ENCODE assay signal across 1 cellular context in the genomic region with DNA sequence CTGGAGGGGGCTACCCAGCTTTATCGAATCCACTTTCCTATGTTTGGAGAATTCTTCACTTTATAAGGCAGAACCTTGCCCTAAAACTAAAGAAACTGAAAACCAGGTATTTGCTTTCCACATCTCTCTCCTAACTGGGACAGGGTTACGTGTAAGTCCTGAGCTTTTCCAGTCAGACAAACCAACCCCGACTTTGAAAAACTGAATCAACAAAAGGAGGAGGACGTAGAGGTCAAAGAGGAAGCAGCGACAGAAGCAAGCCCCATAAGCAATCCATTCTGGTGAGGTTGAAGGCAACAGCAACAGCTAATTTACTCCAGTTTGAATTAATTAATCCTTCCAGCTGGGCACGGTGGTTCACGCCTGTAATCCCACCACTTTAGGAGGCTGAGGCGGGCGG.
TF ChIP-seq lines count a peak whose summit lies in the region.

No MANE protein-coding gene starts in this region.

TF ChIP-seq in liver, 16 proteins besides CTCF, POLR2A, EP300 and RAD21 (continued from another document):
- TF ChIP-seq, protein P1, sequence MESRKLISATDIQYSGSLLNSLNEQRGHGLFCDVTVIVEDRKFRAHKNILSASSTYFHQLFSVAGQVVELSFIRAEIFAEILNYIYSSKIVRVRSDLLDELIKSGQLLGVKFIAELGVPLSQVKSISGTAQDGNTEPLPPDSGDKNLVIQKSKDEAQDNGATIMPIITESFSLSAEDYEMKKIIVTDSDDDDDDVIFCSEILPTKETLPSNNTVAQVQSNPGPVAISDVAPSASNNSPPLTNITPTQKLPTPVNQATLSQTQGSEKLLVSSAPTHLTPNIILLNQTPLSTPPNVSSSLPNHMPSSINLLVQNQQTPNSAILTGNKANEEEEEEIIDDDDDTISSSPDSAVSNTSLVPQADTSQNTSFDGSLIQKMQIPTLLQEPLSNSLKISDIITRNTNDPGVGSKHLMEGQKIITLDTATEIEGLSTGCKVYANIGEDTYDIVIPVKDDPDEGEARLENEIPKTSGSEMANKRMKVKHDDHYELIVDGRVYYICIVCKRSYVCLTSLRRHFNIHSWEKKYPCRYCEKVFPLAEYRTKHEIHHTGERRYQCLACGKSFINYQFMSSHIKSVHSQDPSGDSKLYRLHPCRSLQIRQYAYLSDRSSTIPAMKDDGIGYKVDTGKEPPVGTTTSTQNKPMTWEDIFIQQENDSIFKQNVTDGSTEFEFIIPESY (IDR thresholded peaks at IDR 0.05), result no peak
- TF ChIP-seq FOXA2 (IDR thresholded peaks at IDR 0.05), result no peak
- TF ChIP-seq, protein P2, sequence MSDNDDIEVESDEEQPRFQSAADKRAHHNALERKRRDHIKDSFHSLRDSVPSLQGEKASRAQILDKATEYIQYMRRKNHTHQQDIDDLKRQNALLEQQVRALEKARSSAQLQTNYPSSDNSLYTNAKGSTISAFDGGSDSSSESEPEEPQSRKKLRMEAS (IDR thresholded peaks at IDR 0.05), result no peak
- TF ChIP-seq RXRA (IDR thresholded peaks at IDR 0.05), result peak; percentile 49 to 50
- TF ChIP-seq, protein P3, sequence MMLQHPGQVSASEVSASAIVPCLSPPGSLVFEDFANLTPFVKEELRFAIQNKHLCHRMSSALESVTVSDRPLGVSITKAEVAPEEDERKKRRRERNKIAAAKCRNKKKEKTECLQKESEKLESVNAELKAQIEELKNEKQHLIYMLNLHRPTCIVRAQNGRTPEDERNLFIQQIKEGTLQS (IDR thresholded peaks at IDR 0.05), result no peak
- no peak for TF ChIP-seq GABPA (IDR thresholded peaks at IDR 0.05 in 1 of 2, conservative IDR thresholded peaks at IDR 0.05 in 1 of 2)
- TF ChIP-seq REST (IDR thresholded peaks at IDR 0.05), result peak; percentile 48
- no peak for TF ChIP-seq FOXA1 (IDR thresholded peaks at IDR 0.05)
- peak; percentile 50 to 56 for TF ChIP-seq HNF4A (conservative IDR thresholded peaks at IDR 0.05)
- TF ChIP-seq HNF4G (IDR thresholded peaks at IDR 0.05), result no peak
- no peak for TF ChIP-seq NR2F2 (IDR thresholded peaks at IDR 0.05)
- no peak for TF ChIP-seq TAF1 (conservative IDR thresholded peaks at IDR 0.05)
- no peak for TF ChIP-seq YY1 (IDR thresholded peaks at IDR 0.05)
- peak; percentile 27 for TF ChIP-seq SP1 (IDR thresholded peaks at IDR 0.05)
- TF ChIP-seq EGR1 (IDR thresholded peaks at IDR 0.05; ENCODE audit: low read depth in 2 of 2), result no peak
TF ChIP-seq in liver: peak in this region for 4.
